ENCODE assay signal across 15 cellular contexts in genomic region chr14:91283666-91284065, GRCh38. TPM values are rescaled to one million over a fixed set of nuclear protein-coding genes. Genes with fewer than 3 reads are reported as not detected.
DNase-seq lines count a peak whose midpoint lies in the region; ATAC-seq and TF ChIP-seq lines count a peak whose summit lies in the region.
"Had no signal": no experiment of that assay in that cellular context is flagged by ENCODE, and none has a peak within 500 bp of the region (broad histone marks: within the 10 kb centered on the region; RNA-seq: fewer than 3 reads in every experiment).

No MANE protein-coding gene starts in this region.

- peak overlapping the region in 4 of 11 experiments; percentile 38 to 48 (median 44); a peak in 6 of 22 replicates for H3K27ac ChIP-seq in BLaER1 treated with 17β-estradiol and CSF1 and Interleukin-3, amounts not matched to agents 10 nM and 100 nM
- H3K27ac ChIP-seq in GM23338 (ENCODE audit: low read depth) (no peak overlapping the region), psoas muscle (no peak overlapping the region)

- H3K79me2 ChIP-seq in GM23338 (replicated peaks; ENCODE audit: insufficient read depth): no peaks in the 10 kb centered on the region

- H3K27me3 ChIP-seq in BLaER1 treated with 17β-estradiol and CSF1 and Interleukin-3, amounts not matched to agents 10 nM and 100 nM: no peaks in the 10 kb centered on the region
- H3K27me3 ChIP-seq in GM23338 (ENCODE audit: insufficient read depth) (no peaks in the 10 kb centered on the region), psoas muscle (ENCODE audit: insufficient read depth in 3 of 3, low read length in 2 of 3) (no peaks in the 10 kb centered on the region)

- H3K27me3 Mint-ChIP-seq in GM23338 (ENCODE audit: insufficient read depth, low read depth, poor library complexity) (peaks cover 3% of the 10 kb centered on the region), naive B cell (no peaks in the 10 kb centered on the region)
- H3K27me3 Mint-ChIP-seq in activated T-helper 17 cell treated with anti-CD3 and anti-CD28 coated beads, Interleukin-2, amount 50 U/mL, for 72 hours: no peaks in the 10 kb centered on the region
- H3K27me3 Mint-ChIP-seq: CD4-positive, alpha-beta memory T cell had no signal

- TF ChIP-seq CTCF in GM23338 (conservative IDR thresholded peaks at IDR 0.05; ENCODE audit: low read depth in 2 of 2) (no peak), psoas muscle (IDR thresholded peaks at IDR 0.05) (no peak)

- no peak overlapping the region for H3K4me3 Mint-ChIP-seq in GM23338
- H3K4me3 Mint-ChIP-seq in activated T-helper 17 cell treated with anti-CD3 and anti-CD28 coated beads, Interleukin-2, amount 50 U/mL, for 72 hours: no peak overlapping the region
- peak overlapping the region in 1 of 8 donors; percentile 66 for H3K4me3 Mint-ChIP-seq in naive B cell
- H3K4me3 Mint-ChIP-seq: CD4-positive, alpha-beta memory T cell had no signal

- H3K4me3 ChIP-seq in BLaER1 treated with 17β-estradiol and CSF1 and Interleukin-3, amounts not matched to agents 10 nM and 100 nM: no peak overlapping the region
- H3K4me3 ChIP-seq in GM23338 (no peak overlapping the region), psoas muscle (no peak overlapping the region)

- no peaks in the 10 kb centered on the region for H3K9me3 ChIP-seq in BLaER1 treated with 17β-estradiol and CSF1 and Interleukin-3, amounts not matched to agents 10 nM and 100 nM (replicated peaks in 1 of 11)
- no peaks in the 10 kb centered on the region for H3K9me3 ChIP-seq in psoas muscle

- H4K20me1 ChIP-seq in BLaER1 treated with 17β-estradiol and CSF1 and Interleukin-3, amounts not matched to agents 10 nM and 100 nM: peaks cover 0 to 14% (median 0%) of the 10 kb centered on the region in 11 experiments; a peak in 4 of 22 replicates
- H4K20me1 ChIP-seq in GM23338 (replicated peaks; ENCODE audit: insufficient read depth): no peaks in the 10 kb centered on the region

- H3K9me3 Mint-ChIP-seq in GM23338: no peaks in the 10 kb centered on the region
- H3K9me3 Mint-ChIP-seq in activated T-helper 17 cell treated with anti-CD3 and anti-CD28 coated beads, Interleukin-2, amount 50 U/mL, for 72 hours: no peaks in the 10 kb centered on the region
- peaks cover 0 to 3% (median 0%) of the 10 kb centered on the region in 7 donors for H3K9me3 Mint-ChIP-seq in naive B cell

- H3K36me3 Mint-ChIP-seq in GM23338 (ENCODE audit: low read depth) (peaks cover 44% of the 10 kb centered on the region), naive B cell (peaks cover 8 to 39% of the 10 kb centered on the region in 2 donors)
- peaks cover 100% of the 10 kb centered on the region for H3K36me3 Mint-ChIP-seq in activated T-helper 17 cell treated with anti-CD3 and anti-CD28 coated beads, Interleukin-2, amount 50 U/mL, for 72 hours (ENCODE audit: low read depth)

- H3K4me1 ChIP-seq in BLaER1 treated with 17β-estradiol and CSF1 and Interleukin-3, amounts not matched to agents 10 nM and 100 nM: peaks cover 13 to 40% (median 33%) of the 10 kb centered on the region in 10 experiments
- no peaks in the 10 kb centered on the region for H3K4me1 ChIP-seq in GM23338 (ENCODE audit: insufficient read depth)
- H3K4me1 ChIP-seq in psoas muscle: no peaks in the 10 kb centered on the region

- 0 out of 2 replicates have a peak overlapping the region, but pooled peaks have one; percentile 43 for H3K27ac Mint-ChIP-seq in GM23338
- H3K27ac Mint-ChIP-seq in activated T-helper 17 cell treated with anti-CD3 and anti-CD28 coated beads, Interleukin-2, amount 50 U/mL, for 72 hours: peak overlapping the region; percentile 83
- peak overlapping the region in 5 of 6 donors; percentile 62 to 81 (median 75) for H3K27ac Mint-ChIP-seq in naive B cell

- H3K36me3 ChIP-seq in BLaER1 treated with 17β-estradiol and CSF1 and Interleukin-3, amounts not matched to agents 10 nM and 100 nM: peaks cover 49 to 95% (median 86%) of the 10 kb centered on the region in 11 experiments
- peaks cover 16% of the 10 kb centered on the region for H3K36me3 ChIP-seq in GM23338 (ENCODE audit: insufficient read depth)
- peaks cover 0 to 4% of the 10 kb centered on the region in 2 donors for H3K36me3 ChIP-seq in psoas muscle (ENCODE audit: insufficient read depth in 1 of 2, low read depth in 1 of 2)

- H3F3A ChIP-seq in GM23338 (replicated peaks; ENCODE audit: low read depth): 0 out of 2 replicates have a peak, but pooled peaks cover 5% of the 10 kb centered on the region

- DNase-seq in GM23338 (ENCODE audit: low spot score) (no peak), naive B cell (no peak), NCI-H2171 (lab: John Stamatoyannopoulos, UW) (no peak), psoas muscle (no peak), SKM-1 (lab: John Stamatoyannopoulos, UW; ENCODE audit: unreplicated experiment) (no peak)
- DNase-seq: activated effector memory CD4-positive, alpha-beta T cell treated with Interleukin-2 at 50 U/mL for 16 hours; CD4-positive, alpha-beta memory T cell; GF-D8; left cardiac atrium; SW 1271 had no signal

- H3K4me1 Mint-ChIP-seq in GM23338: no peaks in the 10 kb centered on the region
- peaks cover 5% of the 10 kb centered on the region for H3K4me1 Mint-ChIP-seq in activated T-helper 17 cell treated with anti-CD3 and anti-CD28 coated beads, Interleukin-2, amount 50 U/mL, for 72 hours
- peaks cover 22 to 32% (median 25%) of the 10 kb centered on the region in 3 donors for H3K4me1 Mint-ChIP-seq in naive B cell

- no peak overlapping the region for H2AFZ ChIP-seq in GM23338

- intact Hi-C loops in psoas muscle (cut with DNase I): no loop called here

- peak overlapping the region in 7 of 11 experiments; percentile 0 to 85 (median 68); a peak in 11 of 22 replicates for H3K4me2 ChIP-seq in BLaER1 treated with 17β-estradiol and CSF1 and Interleukin-3, amounts not matched to agents 10 nM and 100 nM
- no peak overlapping the region for H3K4me2 ChIP-seq in GM23338

- H3K9me2 ChIP-seq in GM23338 (ENCODE audit: insufficient read depth): no peaks in the 10 kb centered on the region

- peak overlapping the region in 4 of 11 experiments; percentile 25 to 46 (median 44); a peak in 4 of 22 replicates for H3K9ac ChIP-seq in BLaER1 treated with 17β-estradiol and CSF1 and Interleukin-3, amounts not matched to agents 10 nM and 100 nM

- ATAC-seq in GM23338 (no peak), naive B cell (ENCODE audit: low read depth in 2 of 2) (no peak), psoas muscle (no peak), GM18520 (IDR thresholded peaks at IDR 0.05; ENCODE audit: unreplicated experiment) (no peak)
- ATAC-seq in activated T-helper 17 cell treated with anti-CD3 and anti-CD28 coated beads, Interleukin-2, amount 50 U/mL, for 72 hours (replicated peaks): no peak
- ATAC-seq: activated CD4-positive, CD25-positive, alpha-beta regulatory T cell treated with anti-CD3 and anti-CD28 coated beads, Interleukin-2, amount 50 U/mL, for 24 hours; sciatic nerve had no signal

- 93 to 98% (median 96%) methylated on average over 4 of the region's 4 CpGs for WGBS in psoas muscle, 3 donors

TF ChIP-seq in GM23338, 12 proteins besides CTCF, POLR2A, EP300 and RAD21 (continues in another document):
- TF ChIP-seq EZH2 (IDR thresholded peaks at IDR 0.05; ENCODE audit: low read depth, unreplicated experiment): no peak

RNA-seq across cellular contexts. Expression of gene GPR68, which starts 39.2 kb away (rescaled TPM):
- 0.35 TPM in 2 replicates for total RNA-seq in GM23338 (2014; rRNA removed; shearing (Covaris generic))
- polyA plus RNA-seq in GM23338 (2016; fragmentation: Nextera tagmentation; extraction: Ambion mirVana): 0.19 and 0.45 TPM in 2 replicates
- 10 to 100 TPM; 36.8 to 44.8 TPM for total RNA-seq in activated T-helper 17 cell treated with anti-CD3 and anti-CD28 coated beads, Interleukin-2, amount 50 U/mL, for 72 hours
- polyA plus RNA-seq in naive B cell (ENCODE audit: low read depth in 6 of 6): under 1 TPM in 5 of 6 donors, not detected in 1; 0.11 to 0.58 (median 0.23) TPM
- under 1 TPM; 0.08 to 0.27 (median 0.18) TPM for total RNA-seq in psoas muscle
- polyA plus RNA-seq in psoas muscle: under 1 TPM in 2 of 3 donors, not detected in 1; 0.03 to 0.15 TPM

Comparison
In these comparisons a context has a peak if more than half of its experiments do, and no peak if none do; other contexts are left out.
1. RNA of gene GPR68, which starts 39.2 kb away (total RNA-seq): 36.8 to 44.8 TPM in activated T-helper 17 cell treated with anti-CD3 and anti-CD28 coated beads, Interleukin-2, amount 50 U/mL, for 72 hours; 0.35 TPM in GM23338 and 0.08 to 0.27 TPM in psoas muscle; every median in the first group is over 10 times any median in the second.
2. Peak in every context shown above with its lines, with median percentiles within 50 percentile points of each other: H3K27ac Mint-ChIP-seq.